ENCODE assay signal across 9 cellular contexts in genomic region chr5:109865636-109866035, GRCh38.
A peak's percentile ranks its signal among the peaks of the same experiment; 100 is the strongest.
DNase-seq lines count a peak whose midpoint lies in the region; ATAC-seq and TF ChIP-seq lines count a peak whose summit lies in the region.
"Had no signal": no experiment of that assay in that cellular context is flagged by ENCODE, and none has a peak within 500 bp of the region (broad histone marks: within the 10 kb centered on the region; RNA-seq: fewer than 3 reads in every experiment).

No MANE protein-coding gene starts in this region.

- H3K27me3 ChIP-seq in body of pancreas, result no peaks in the 10 kb centered on the region

- WGBS in body of pancreas, 2 donors, result 42 to 47% methylated on average over 2 of the region's 2 CpGs

- intact Hi-C loops in body of pancreas (cut with DNase I), result no loop called here

- ATAC-seq in body of pancreas, result peak; percentile 88

- DNase-seq in ELR (ENCODE audit: low read depth), result peak; percentile 95
- DNase-seq in M059J (ENCODE audit: low read depth), result peak; percentile 98
- DNase-seq in body of pancreas, result peak; percentile 32 to 79 (median 52)
- DNase-seq in non-pigmented ciliary epithelial cell (ENCODE audit: low read depth), result peak; percentile 92
- no peak for DNase-seq in DMS79 treated with DMSO at 0.1 percent for 48 hours (lab: John Stamatoyannopoulos, UW)
- no peak for DNase-seq in iPS-NIHi11 (ENCODE audit: low spot score)
- DNase-seq in ureter (ENCODE audit: low spot score), result no peak
- DNase-seq in inferior parietal cortex (ENCODE audit: extremely low spot score), result no peak

- no peak for TF ChIP-seq POLR2A in body of pancreas (IDR thresholded peaks at IDR 0.05)

- peaks cover 8% of the 10 kb centered on the region for H3K4me1 ChIP-seq in body of pancreas

- no peak for TF ChIP-seq CTCF in body of pancreas (IDR thresholded peaks at IDR 0.05)

- no peaks in the 10 kb centered on the region for H3K9me3 ChIP-seq in body of pancreas

- H3K36me3 ChIP-seq in body of pancreas (replicated peaks in 1 of 2; ENCODE audit: insufficient read depth in 1 of 2, low read depth in 2 of 2), result peaks cover 0 to 9% of the 10 kb centered on the region in 2 donors

- peak overlapping the region in 3 of 4 donors; percentile 33 to 66 (median 52) for H3K27ac ChIP-seq in body of pancreas
- H3K27ac ChIP-seq: VCaP had no signal

- no peak overlapping the region for H3K4me3 ChIP-seq in body of pancreas

Comparison
In these comparisons a context has a peak if more than half of its experiments do, and no peak if none do; other contexts are left out.
1. DNase-seq: peak in ELR (single experiment), M059J (single experiment), body of pancreas (4 of 4) and non-pigmented ciliary epithelial cell (single experiment); none in DMS79 treated with DMSO at 0.1 percent for 48 hours (single experiment), iPS-NIHi11 (single experiment), ureter (single experiment) and inferior parietal cortex (single experiment).